ENCODE assay signal across 18 cellular contexts in genomic region chr15:55893852-55894251, GRCh38.
A peak's percentile ranks its signal among the peaks of the same experiment; 100 is the strongest.
DNase-seq lines count a peak whose midpoint lies in the region; FAIRE-seq and TF ChIP-seq lines count a peak whose summit lies in the region.
"Had no signal": no experiment of that assay in that cellular context is flagged by ENCODE, and none has a peak within 500 bp of the region (broad histone marks: within the 10 kb centered on the region; RNA-seq: fewer than 3 reads in every experiment).

No MANE protein-coding gene starts in this region.

- H3K4me3 ChIP-seq in breast epithelium: no peak overlapping the region
- peak overlapping the region in 1 of 3 experiments; percentile 56 for H3K4me3 ChIP-seq in endothelial cell of umbilical vein (replicated peaks in 1 of 3; ENCODE audit: insufficient read depth in 1 of 3, low read depth in 1 of 3, low read length in 3 of 3)
- peak overlapping the region; percentile 43 for H3K4me3 ChIP-seq in osteoblast (ENCODE audit: insufficient read depth, low read length)
- H3K4me3 ChIP-seq: PC-9, SJSA1 had no signal

- BruUV-seq in MCF 10A (replicated peaks; lab: Mats Ljungman, UMichigan) (no TSS peak), endothelial cell of umbilical vein (replicated peaks; lab: Mats Ljungman, UMichigan) (no TSS peak)

- H3K4me2 ChIP-seq in endothelial cell of umbilical vein (ENCODE audit: insufficient read depth, low read length) (peak overlapping the region; percentile 94), osteoblast (ENCODE audit: insufficient read depth, low read length) (peak overlapping the region; percentile 70)
- H3K4me2 ChIP-seq: PC-9 had no signal

- H3K4me1 Mint-ChIP-seq in MCF 10A (ENCODE audit: insufficient read depth, unreplicated experiment): peaks cover 21% of the 10 kb centered on the region

- TF ChIP-seq CTCF in MCF 10A (IDR thresholded peaks at IDR 0.05; ENCODE audit: unreplicated experiment): no peak
- TF ChIP-seq CTCF in breast epithelium (IDR thresholded peaks at IDR 0.05): no peak
- no peak for TF ChIP-seq CTCF in endothelial cell of umbilical vein (IDR thresholded peaks at IDR 0.05; ENCODE audit: extremely low read depth in 1 of 2, insufficient read depth in 1 of 2, low read depth in 1 of 2, low read length in 2 of 2)
- no peak for TF ChIP-seq CTCF in osteoblast (IDR thresholded peaks at IDR 0.05; ENCODE audit: extremely low read depth, low read depth, low read length)
- no peak for TF ChIP-seq CTCF in GM10266 (IDR thresholded peaks at IDR 0.05; ENCODE audit: control insufficient read depth, insufficient read depth, low read depth, missing control alignments)

- FAIRE-seq in endothelial cell of umbilical vein (lab: Jason Lieb, UNC): no peak
- FAIRE-seq in GM12891 (lab: Jason Lieb, UNC): no peak
- FAIRE-seq in GM12892 (lab: Jason Lieb, UNC): no peak

- POLR2A ChIA-PET in MCF 10A (lab: Yijun Ruan, JAX): interaction anchor here (0.7 to 8.9 kb wide), 4 partner anchors 15 to 26 kb away, joined by 3 to 99 read pairs (median 16); no protein-coding TSS in a partner anchor
- POLR2A ChIA-PET in endothelial cell of umbilical vein (lab: Charles Lee): no interaction called here

- intact Hi-C loops in MCF 10A (cut with micrococcal nuclease): no loop called here
- intact Hi-C loops in breast epithelium (cut with DNase I; ENCODE audit: low total_unique reads): no loop called here
- intact Hi-C loops in endothelial cell of umbilical vein (cut with micrococcal nuclease): no loop called here

- H3K79me2 ChIP-seq in endothelial cell of umbilical vein (ENCODE audit: control insufficient read depth, insufficient read depth, low read length) (no peaks in the 10 kb centered on the region), osteoblast (ENCODE audit: insufficient read depth, low read length) (peaks cover 82% of the 10 kb centered on the region)

- peaks cover 13% of the 10 kb centered on the region for H3K36me3 Mint-ChIP-seq in MCF 10A (ENCODE audit: insufficient read depth, unreplicated experiment)

- H3K27me3 ChIP-seq in breast epithelium (no peaks in the 10 kb centered on the region), endothelial cell of umbilical vein (ENCODE audit: control insufficient read depth in 2 of 2, insufficient read depth in 2 of 2, low read length in 2 of 2) (no peaks in the 10 kb centered on the region), osteoblast (ENCODE audit: insufficient read depth, low read length) (no peaks in the 10 kb centered on the region)
- H3K27me3 ChIP-seq: SJSA1 had no signal

- H3K9me1 ChIP-seq in endothelial cell of umbilical vein (replicated peaks; ENCODE audit: control insufficient read depth, extremely low read depth, insufficient read depth, low read length): no peaks in the 10 kb centered on the region

- no peak for DNase-seq in MCF 10A (ENCODE audit: unreplicated experiment)
- no peak for DNase-seq in breast epithelium (ENCODE audit: low spot score in 2 of 2)
- DNase-seq in endothelial cell of umbilical vein (ENCODE audit: low read depth, low spot score): peak; percentile 9
- DNase-seq in osteoblast (ENCODE audit: insufficient read length, low spot score, missing footprints): peak; percentile 75
- no peak for DNase-seq in GM12891 (ENCODE audit: insufficient read length, low spot score)
- no peak for DNase-seq in NCI-H1694 (lab: John Stamatoyannopoulos, UW)
- no peak for DNase-seq in GM10266 (ENCODE audit: extremely low spot score)
- no peak for DNase-seq in GM12892 (ENCODE audit: insufficient read length)
- DNase-seq: C1 segment of cervical spinal cord, DMS 273 treated with DMSO at 0.1 percent for 48 hours, GF-D8, Kasumi-1, NCI-H187 treated with DMSO at 0.1 percent for 48 hours, NCI-H446, NCI-H69, PC-9 had no signal

- H4K20me1 ChIP-seq in endothelial cell of umbilical vein (replicated peaks; ENCODE audit: control insufficient read depth, extremely low read depth, insufficient read depth, low read length) (no peaks in the 10 kb centered on the region), osteoblast (ENCODE audit: insufficient read depth, low read length) (no peaks in the 10 kb centered on the region)

- H3K9me3 Mint-ChIP-seq in MCF 10A (ENCODE audit: unreplicated experiment): peaks cover 8% of the 10 kb centered on the region
- H3K9me3 Mint-ChIP-seq: IgD-negative memory B cell had no signal

- H3K4me1 ChIP-seq in breast epithelium (no peaks in the 10 kb centered on the region), endothelial cell of umbilical vein (ENCODE audit: control insufficient read depth, extremely low read depth, insufficient read depth, low read length) (peaks cover 38% of the 10 kb centered on the region), osteoblast (ENCODE audit: insufficient read depth, low read length) (peaks cover 27% of the 10 kb centered on the region)

- H3K4me3 Mint-ChIP-seq in MCF 10A (ENCODE audit: unreplicated experiment): peak overlapping the region; percentile 60

- CTCF ChIA-PET in MCF 10A (lab: Yijun Ruan, JAX) (interaction anchor here (0.7 to 2.3 kb wide), 3 partner anchors 21 to 23 kb away, joined by 3 to 13 read pairs (median 9); no protein-coding TSS in a partner anchor), endothelial cell of umbilical vein (lab: Charles Lee) (interaction anchor here (0.7 to 3.0 kb wide), 4 partner anchors 7 to 100 kb away, joined by 3 to 10 read pairs (median 6); no protein-coding TSS in a partner anchor)

- TF ChIP-seq POLR2A in breast epithelium (IDR thresholded peaks at IDR 0.05) (no peak), endothelial cell of umbilical vein (IDR thresholded peaks at IDR 0.05; ENCODE audit: low read depth, low read length) (no peak), GM12891 (IDR thresholded peaks at IDR 0.05; ENCODE audit: low read depth, low read length) (no peak), GM12892 (IDR thresholded peaks at IDR 0.05; ENCODE audit: low read depth, low read length) (no peak)

- H3K9ac ChIP-seq in endothelial cell of umbilical vein (replicated peaks; ENCODE audit: extremely low read depth, insufficient read depth, low read length): peak overlapping the region; percentile 77

- H2AFZ ChIP-seq in endothelial cell of umbilical vein (ENCODE audit: low read depth, low read length) (no peak overlapping the region), osteoblast (ENCODE audit: low read length) (no peak overlapping the region)
- H2AFZ ChIP-seq: PC-9 had no signal

- H3K27ac Mint-ChIP-seq in MCF 10A (ENCODE audit: low read depth, unreplicated experiment): peak overlapping the region; percentile 46
- H3K27ac Mint-ChIP-seq: IgD-negative memory B cell had no signal

- no peak overlapping the region for H3K27ac ChIP-seq in breast epithelium
- peak overlapping the region; percentile 68 for H3K27ac ChIP-seq in endothelial cell of umbilical vein (ENCODE audit: insufficient read depth, low read depth, low read length)
- H3K27ac ChIP-seq in osteoblast (ENCODE audit: low read depth, low read length): peak overlapping the region; percentile 6
- H3K27ac ChIP-seq: PC-9, SJSA1 had no signal

- H3K36me3 ChIP-seq in breast epithelium (no peaks in the 10 kb centered on the region), endothelial cell of umbilical vein (ENCODE audit: control insufficient read depth in 2 of 2, extremely low read depth in 1 of 2, insufficient read depth in 2 of 2, low read length in 2 of 2) (no peaks in the 10 kb centered on the region), osteoblast (ENCODE audit: insufficient read depth, low read length) (no peaks in the 10 kb centered on the region)

- H3K9me3 ChIP-seq in breast epithelium (no peaks in the 10 kb centered on the region), endothelial cell of umbilical vein (replicated peaks; ENCODE audit: control insufficient read depth, insufficient read depth, low read length) (no peaks in the 10 kb centered on the region), osteoblast (ENCODE audit: low read depth, low read length) (no peaks in the 10 kb centered on the region)

- dilution Hi-C loops in endothelial cell of umbilical vein (cut with MboI; ENCODE audit: extremely low pct_ligation_motif_present, low sequenced_read_pairs): no loop called here

- no peaks in the 10 kb centered on the region for H3K27me3 Mint-ChIP-seq in MCF 10A (ENCODE audit: insufficient read depth, unreplicated experiment)
- H3K27me3 Mint-ChIP-seq: IgD-negative memory B cell had no signal

TF ChIP-seq in endothelial cell of umbilical vein, 7 proteins besides CTCF, POLR2A, EP300 and RAD21:
- TF ChIP-seq JUN (IDR thresholded peaks at IDR 0.05; ENCODE audit: borderline replicate concordance, insufficient read depth, insufficient read length, low read depth) (no peak), GATA2 (IDR thresholded peaks at IDR 0.05; ENCODE audit: insufficient read depth, insufficient read length, low read depth, low read length) (no peak), FOS (IDR thresholded peaks at IDR 0.05; ENCODE audit: borderline replicate concordance, insufficient read depth, low read length) (no peak), MYC (IDR thresholded peaks at IDR 0.05; ENCODE audit: low read depth, low read length) (no peak), EZH2 (IDR thresholded peaks at IDR 0.05; ENCODE audit: borderline replicate concordance, low read depth, low read length, severe bottlenecking) (no peak), POLR2AphosphoS5 (IDR thresholded peaks at IDR 0.05; ENCODE audit: insufficient read depth, low read depth, low read length) (no peak)
- TF ChIP-seq, protein P1, sequence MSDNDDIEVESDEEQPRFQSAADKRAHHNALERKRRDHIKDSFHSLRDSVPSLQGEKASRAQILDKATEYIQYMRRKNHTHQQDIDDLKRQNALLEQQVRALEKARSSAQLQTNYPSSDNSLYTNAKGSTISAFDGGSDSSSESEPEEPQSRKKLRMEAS (IDR thresholded peaks at IDR 0.05; ENCODE audit: insufficient read depth, insufficient read length): no peak

TF ChIP-seq in GM12891, 5 proteins besides CTCF, POLR2A, EP300 and RAD21:
- TF ChIP-seq PAX5 (IDR thresholded peaks at IDR 0.05; ENCODE audit: insufficient read depth, low read length, severe bottlenecking) (no peak), POLR2AphosphoS5 (IDR thresholded peaks at IDR 0.05; ENCODE audit: low read depth, low read length) (no peak), TAF1 (IDR thresholded peaks at IDR 0.05; ENCODE audit: low read depth, low read length) (no peak), POU2F2 (IDR thresholded peaks at IDR 0.05; ENCODE audit: low read depth, low read length) (no peak), SPI1 (IDR thresholded peaks at IDR 0.05; ENCODE audit: low read depth, low read length) (no peak)
TF ChIP-seq in GM12891: peak in this region for 0.

Comparison
In these comparisons a context has a peak if more than half of its experiments do, and no peak if none do; other contexts are left out.
1. DNase-seq: peak in endothelial cell of umbilical vein (single experiment) and osteoblast (single experiment); none in MCF 10A (single experiment), breast epithelium (0 of 2), GM12891 (single experiment), NCI-H1694 (single experiment), GM10266 (single experiment) and GM12892 (single experiment).
2. H3K27ac ChIP-seq: peak in endothelial cell of umbilical vein (single experiment) and osteoblast (single experiment); none in breast epithelium (0 of 2).